1 cellular context compared by ENCODE assay signal in genomic region chr14:24431569-24432258, GRCh38.
TF ChIP-seq lines count a peak whose summit lies in the region.

No MANE protein-coding gene starts in this region.

TF ChIP-seq in HepG2, 621 proteins besides CTCF, POLR2A, EP300 and RAD21 (continued from another document and continues in another):
- TF ChIP-seq, protein P1, sequence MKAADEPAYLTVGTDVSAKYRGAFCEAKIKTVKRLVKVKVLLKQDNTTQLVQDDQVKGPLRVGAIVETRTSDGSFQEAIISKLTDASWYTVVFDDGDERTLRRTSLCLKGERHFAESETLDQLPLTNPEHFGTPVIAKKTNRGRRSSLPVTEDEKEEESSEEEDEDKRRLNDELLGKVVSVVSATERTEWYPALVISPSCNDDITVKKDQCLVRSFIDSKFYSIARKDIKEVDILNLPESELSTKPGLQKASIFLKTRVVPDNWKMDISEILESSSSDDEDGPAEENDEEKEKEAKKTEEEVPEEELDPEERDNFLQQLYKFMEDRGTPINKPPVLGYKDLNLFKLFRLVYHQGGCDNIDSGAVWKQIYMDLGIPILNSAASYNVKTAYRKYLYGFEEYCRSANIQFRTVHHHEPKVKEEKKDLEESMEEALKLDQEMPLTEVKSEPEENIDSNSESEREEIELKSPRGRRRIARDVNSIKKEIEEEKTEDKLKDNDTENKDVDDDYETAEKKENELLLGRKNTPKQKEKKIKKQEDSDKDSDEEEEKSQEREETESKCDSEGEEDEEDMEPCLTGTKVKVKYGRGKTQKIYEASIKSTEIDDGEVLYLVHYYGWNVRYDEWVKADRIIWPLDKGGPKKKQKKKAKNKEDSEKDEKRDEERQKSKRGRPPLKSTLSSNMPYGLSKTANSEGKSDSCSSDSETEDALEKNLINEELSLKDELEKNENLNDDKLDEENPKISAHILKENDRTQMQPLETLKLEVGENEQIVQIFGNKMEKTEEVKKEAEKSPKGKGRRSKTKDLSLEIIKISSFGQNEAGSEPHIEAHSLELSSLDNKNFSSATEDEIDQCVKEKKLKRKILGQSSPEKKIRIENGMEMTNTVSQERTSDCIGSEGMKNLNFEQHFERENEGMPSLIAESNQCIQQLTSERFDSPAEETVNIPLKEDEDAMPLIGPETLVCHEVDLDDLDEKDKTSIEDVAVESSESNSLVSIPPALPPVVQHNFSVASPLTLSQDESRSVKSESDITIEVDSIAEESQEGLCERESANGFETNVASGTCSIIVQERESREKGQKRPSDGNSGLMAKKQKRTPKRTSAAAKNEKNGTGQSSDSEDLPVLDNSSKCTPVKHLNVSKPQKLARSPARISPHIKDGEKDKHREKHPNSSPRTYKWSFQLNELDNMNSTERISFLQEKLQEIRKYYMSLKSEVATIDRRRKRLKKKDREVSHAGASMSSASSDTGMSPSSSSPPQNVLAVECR (CRISPR knock-in tag; IDR thresholded peaks at IDR 0.05; ENCODE audit: borderline replicate concordance) = peak; percentile 88
- no peak for TF ChIP-seq NPAS2 (CRISPR knock-in tag; IDR thresholded peaks at IDR 0.05; ENCODE audit: borderline replicate concordance)
- TF ChIP-seq HNRNPLL (IDR thresholded peaks at IDR 0.05; ENCODE audit: low read depth, low read length, poor library complexity, severe bottlenecking) = peak; percentile 62
- TF ChIP-seq CCAR2 (optimal IDR thresholded peaks at IDR 0.05; ENCODE audit: low read depth, low read length) = peak; percentile 91
- no peak for TF ChIP-seq HMG20A (CRISPR knock-in tag; IDR thresholded peaks at IDR 0.05; ENCODE audit: borderline replicate concordance)
- TF ChIP-seq, protein P2, sequence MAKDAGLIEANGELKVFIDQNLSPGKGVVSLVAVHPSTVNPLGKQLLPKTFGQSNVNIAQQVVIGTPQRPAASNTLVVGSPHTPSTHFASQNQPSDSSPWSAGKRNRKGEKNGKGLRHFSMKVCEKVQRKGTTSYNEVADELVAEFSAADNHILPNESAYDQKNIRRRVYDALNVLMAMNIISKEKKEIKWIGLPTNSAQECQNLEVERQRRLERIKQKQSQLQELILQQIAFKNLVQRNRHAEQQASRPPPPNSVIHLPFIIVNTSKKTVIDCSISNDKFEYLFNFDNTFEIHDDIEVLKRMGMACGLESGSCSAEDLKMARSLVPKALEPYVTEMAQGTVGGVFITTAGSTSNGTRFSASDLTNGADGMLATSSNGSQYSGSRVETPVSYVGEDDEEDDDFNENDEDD (CRISPR knock-in tag; IDR thresholded peaks at IDR 0.05; ENCODE audit: borderline replicate concordance) = no peak
- peak; percentile 74; the same call in 1 of the 2 replicates for TF ChIP-seq ZNF274 (CRISPR knock-in tag; IDR thresholded peaks at IDR 0.05)
- no peak for TF ChIP-seq ZSCAN20 (CRISPR knock-in tag; IDR thresholded peaks at IDR 0.05; ENCODE audit: borderline replicate concordance)
- TF ChIP-seq TBL1XR1 (IDR thresholded peaks at IDR 0.05; ENCODE audit: borderline replicate concordance, low read length, partially characterized antibody) = peak; percentile 37
- no peak for TF ChIP-seq NR3C1 (CRISPR knock-in tag; IDR thresholded peaks at IDR 0.05)
- TF ChIP-seq ZNF264 (CRISPR knock-in tag; IDR thresholded peaks at IDR 0.05) = no peak
- TF ChIP-seq CEBPG (CRISPR knock-in tag; IDR thresholded peaks at IDR 0.05) = no peak
- no peak; the same call in 1 of the 2 replicates for TF ChIP-seq ZNF83 (CRISPR knock-in tag; IDR thresholded peaks at IDR 0.05; ENCODE audit: borderline replicate concordance)
- TF ChIP-seq GMEB2 (CRISPR knock-in tag; IDR thresholded peaks at IDR 0.05; ENCODE audit: low read depth) = no peak
- TF ChIP-seq SNAI1 (CRISPR knock-in tag; IDR thresholded peaks at IDR 0.05; ENCODE audit: borderline replicate concordance) = no peak
- TF ChIP-seq, protein P3, sequence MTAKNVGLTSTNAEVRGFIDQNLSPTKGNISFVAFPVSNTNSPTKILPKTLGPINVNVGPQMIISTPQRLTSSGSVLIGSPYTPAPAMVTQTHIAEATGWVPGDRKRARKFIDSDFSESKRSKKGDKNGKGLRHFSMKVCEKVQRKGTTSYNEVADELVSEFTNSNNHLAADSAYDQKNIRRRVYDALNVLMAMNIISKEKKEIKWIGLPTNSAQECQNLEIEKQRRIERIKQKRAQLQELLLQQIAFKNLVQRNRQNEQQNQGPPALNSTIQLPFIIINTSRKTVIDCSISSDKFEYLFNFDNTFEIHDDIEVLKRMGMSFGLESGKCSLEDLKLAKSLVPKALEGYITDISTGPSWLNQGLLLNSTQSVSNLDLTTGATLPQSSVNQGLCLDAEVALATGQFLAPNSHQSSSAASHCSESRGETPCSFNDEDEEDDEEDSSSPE (CRISPR knock-in tag; IDR thresholded peaks at IDR 0.05) = peak; percentile 26; the same call in 1 of the 2 replicates
- peak; percentile 99 for TF ChIP-seq XRCC5 (optimal IDR thresholded peaks at IDR 0.05; ENCODE audit: low read length)
- TF ChIP-seq, protein P4, sequence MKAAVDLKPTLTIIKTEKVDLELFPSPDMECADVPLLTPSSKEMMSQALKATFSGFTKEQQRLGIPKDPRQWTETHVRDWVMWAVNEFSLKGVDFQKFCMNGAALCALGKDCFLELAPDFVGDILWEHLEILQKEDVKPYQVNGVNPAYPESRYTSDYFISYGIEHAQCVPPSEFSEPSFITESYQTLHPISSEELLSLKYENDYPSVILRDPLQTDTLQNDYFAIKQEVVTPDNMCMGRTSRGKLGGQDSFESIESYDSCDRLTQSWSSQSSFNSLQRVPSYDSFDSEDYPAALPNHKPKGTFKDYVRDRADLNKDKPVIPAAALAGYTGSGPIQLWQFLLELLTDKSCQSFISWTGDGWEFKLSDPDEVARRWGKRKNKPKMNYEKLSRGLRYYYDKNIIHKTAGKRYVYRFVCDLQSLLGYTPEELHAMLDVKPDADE (CRISPR knock-in tag; IDR thresholded peaks at IDR 0.05) = no peak
- TF ChIP-seq ZNF550 (CRISPR knock-in tag; IDR thresholded peaks at IDR 0.05; ENCODE audit: borderline replicate concordance) = peak; percentile 99
- TF ChIP-seq ATF1 (CRISPR knock-in tag; IDR thresholded peaks at IDR 0.05) = no peak
- TF ChIP-seq ZEB1 (IDR thresholded peaks at IDR 0.05; ENCODE audit: insufficient replicate concordance, low read depth) = no peak
- no peak for TF ChIP-seq AGO1 (IDR thresholded peaks at IDR 0.05; ENCODE audit: low read depth, low read length, poor library complexity, severe bottlenecking)
- no peak for TF ChIP-seq SMARCE1 (IDR thresholded peaks at IDR 0.05; ENCODE audit: borderline replicate concordance)
- TF ChIP-seq, protein P5, sequence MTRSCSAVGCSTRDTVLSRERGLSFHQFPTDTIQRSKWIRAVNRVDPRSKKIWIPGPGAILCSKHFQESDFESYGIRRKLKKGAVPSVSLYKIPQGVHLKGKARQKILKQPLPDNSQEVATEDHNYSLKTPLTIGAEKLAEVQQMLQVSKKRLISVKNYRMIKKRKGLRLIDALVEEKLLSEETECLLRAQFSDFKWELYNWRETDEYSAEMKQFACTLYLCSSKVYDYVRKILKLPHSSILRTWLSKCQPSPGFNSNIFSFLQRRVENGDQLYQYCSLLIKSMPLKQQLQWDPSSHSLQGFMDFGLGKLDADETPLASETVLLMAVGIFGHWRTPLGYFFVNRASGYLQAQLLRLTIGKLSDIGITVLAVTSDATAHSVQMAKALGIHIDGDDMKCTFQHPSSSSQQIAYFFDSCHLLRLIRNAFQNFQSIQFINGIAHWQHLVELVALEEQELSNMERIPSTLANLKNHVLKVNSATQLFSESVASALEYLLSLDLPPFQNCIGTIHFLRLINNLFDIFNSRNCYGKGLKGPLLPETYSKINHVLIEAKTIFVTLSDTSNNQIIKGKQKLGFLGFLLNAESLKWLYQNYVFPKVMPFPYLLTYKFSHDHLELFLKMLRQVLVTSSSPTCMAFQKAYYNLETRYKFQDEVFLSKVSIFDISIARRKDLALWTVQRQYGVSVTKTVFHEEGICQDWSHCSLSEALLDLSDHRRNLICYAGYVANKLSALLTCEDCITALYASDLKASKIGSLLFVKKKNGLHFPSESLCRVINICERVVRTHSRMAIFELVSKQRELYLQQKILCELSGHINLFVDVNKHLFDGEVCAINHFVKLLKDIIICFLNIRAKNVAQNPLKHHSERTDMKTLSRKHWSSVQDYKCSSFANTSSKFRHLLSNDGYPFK (CRISPR knock-in tag; IDR thresholded peaks at IDR 0.05; ENCODE audit: borderline replicate concordance) = no peak; the same call in 1 of the 2 replicates
- TF ChIP-seq ELF1 (CRISPR knock-in tag; IDR thresholded peaks at IDR 0.05) = peak; percentile 32; the same call in 1 of the 2 replicates
- no peak; the same call in 1 of the 2 replicates for TF ChIP-seq ZMYM3 (CRISPR knock-in tag; IDR thresholded peaks at IDR 0.05)
- TF ChIP-seq, protein P6, sequence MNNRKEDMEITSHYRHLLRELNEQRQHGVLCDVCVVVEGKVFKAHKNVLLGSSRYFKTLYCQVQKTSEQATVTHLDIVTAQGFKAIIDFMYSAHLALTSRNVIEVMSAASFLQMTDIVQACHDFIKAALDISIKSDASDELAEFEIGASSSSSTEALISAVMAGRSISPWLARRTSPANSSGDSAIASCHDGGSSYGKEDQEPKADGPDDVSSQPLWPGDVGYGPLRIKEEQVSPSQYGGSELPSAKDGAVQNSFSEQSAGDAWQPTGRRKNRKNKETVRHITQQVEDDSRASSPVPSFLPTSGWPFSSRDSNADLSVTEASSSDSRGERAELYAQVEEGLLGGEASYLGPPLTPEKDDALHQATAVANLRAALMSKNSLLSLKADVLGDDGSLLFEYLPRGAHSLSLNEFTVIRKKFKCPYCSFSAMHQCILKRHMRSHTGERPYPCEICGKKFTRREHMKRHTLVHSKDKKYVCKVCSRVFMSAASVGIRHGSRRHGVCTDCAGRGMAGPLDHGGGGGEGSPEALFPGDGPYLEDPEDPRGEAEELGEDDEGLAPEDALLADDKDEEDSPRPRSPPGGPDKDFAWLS (CRISPR knock-in tag; IDR thresholded peaks at IDR 0.05; ENCODE audit: borderline replicate concordance) = no peak; the same call in 1 of the 2 replicates
- TF ChIP-seq ZNF547 (CRISPR knock-in tag; IDR thresholded peaks at IDR 0.05) = no peak
- TF ChIP-seq SYNCRIP (IDR thresholded peaks at IDR 0.05; ENCODE audit: insufficient read depth, low read depth, low read length) = no peak
- TF ChIP-seq ZNF773 (CRISPR knock-in tag; IDR thresholded peaks at IDR 0.05; ENCODE audit: borderline replicate concordance) = no peak
- TF ChIP-seq CENPT (CRISPR knock-in tag; IDR thresholded peaks at IDR 0.05; ENCODE audit: low read depth) = no peak
- TF ChIP-seq HMG20B (CRISPR knock-in tag; conservative IDR thresholded peaks at IDR 0.05) = no peak
- no peak for TF ChIP-seq ZNF460 (CRISPR knock-in tag; IDR thresholded peaks at IDR 0.05; ENCODE audit: borderline replicate concordance)
- no peak for TF ChIP-seq EED (CRISPR knock-in tag; IDR thresholded peaks at IDR 0.05)
- no peak for TF ChIP-seq CENPX (CRISPR knock-in tag; IDR thresholded peaks at IDR 0.05)
- no peak; the same call in 1 of the 2 replicates for TF ChIP-seq ARID5B (CRISPR knock-in tag; IDR thresholded peaks at IDR 0.05)
- peak; percentile 10; the same call in 1 of the 2 replicates for TF ChIP-seq ZNF605 (CRISPR knock-in tag; IDR thresholded peaks at IDR 0.05)
- no peak for TF ChIP-seq ZNF329 (CRISPR knock-in tag; IDR thresholded peaks at IDR 0.05; ENCODE audit: low read depth)
- no peak for TF ChIP-seq CENPBD1 (CRISPR knock-in tag; IDR thresholded peaks at IDR 0.05; ENCODE audit: borderline replicate concordance, low read depth)
- TF ChIP-seq ZFP36 (IDR thresholded peaks at IDR 0.05; ENCODE audit: borderline replicate concordance, low read depth, low read length, partially characterized antibody) = no peak
- no peak for TF ChIP-seq KLF11 (CRISPR knock-in tag; IDR thresholded peaks at IDR 0.05)
- TF ChIP-seq HOXA3 (CRISPR knock-in tag; IDR thresholded peaks at IDR 0.05) = peak; percentile 77; the same call in 1 of the 2 replicates
- TF ChIP-seq ZNF784 (CRISPR knock-in tag; IDR thresholded peaks at IDR 0.05; ENCODE audit: borderline replicate concordance) = no peak
- TF ChIP-seq RORA (CRISPR knock-in tag; IDR thresholded peaks at IDR 0.05) = no peak
